In the genomic region with DNA sequence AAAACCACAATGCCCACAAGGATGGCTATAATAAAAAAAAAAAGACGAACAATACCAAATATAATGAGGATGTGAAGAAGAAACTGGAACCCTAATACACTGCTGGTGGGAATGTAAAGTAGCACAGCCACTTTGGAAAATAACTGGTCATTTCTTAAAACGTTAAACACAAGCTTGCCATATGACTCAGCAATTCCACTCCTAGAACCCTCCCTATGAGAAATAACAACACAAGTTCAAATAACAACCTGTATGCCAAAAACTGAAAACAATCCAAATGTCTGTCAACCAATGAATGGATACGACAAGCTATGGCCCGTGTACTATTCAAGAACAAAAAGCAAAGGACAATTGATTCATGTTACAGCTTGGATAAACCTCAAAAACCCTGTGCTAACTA, we compare ENCODE assay signal across 12 cellular contexts. TPM values are rescaled to one million over a fixed set of nuclear protein-coding genes. Genes with fewer than 3 reads are reported as not detected.
DNase-seq lines count a peak whose midpoint lies in the region; ATAC-seq, FAIRE-seq and TF ChIP-seq lines count a peak whose summit lies in the region.
"Had no signal": no experiment of that assay in that cellular context is flagged by ENCODE, and none has a peak within 500 bp of the region (broad histone marks: within the 10 kb centered on the region; RNA-seq: fewer than 3 reads in every experiment).

No MANE protein-coding gene starts in this region.

- RAD21 ChIA-PET in GM12878 (lab: Charles Lee; ENCODE audit: unreplicated experiment) = interaction anchor here (0.9 to 1.3 kb wide), 4 partner anchors 11 to 36 kb away, joined by 3 to 5 read pairs (median 4); partner anchors contain the start of gene MALT1

- no peak overlapping the region for H2BK5ac ChIP-seq in mesenchymal stem cell (ENCODE audit: low read depth, low read length, poor library complexity, severe bottlenecking)

- WGBS in GM12878 (ENCODE audit: insufficient coverage, insufficient replicate concordance, low lambda C conversion rate, missing lambda C conversion rate) = 51% methylated on average over 4 of the region's 4 CpGs
- 44% methylated on average over 3 of the region's 4 CpGs for WGBS in mesenchymal stem cell

- no peak overlapping the region for H2AK5ac ChIP-seq in mesenchymal stem cell (ENCODE audit: low read length, severe bottlenecking)

- CTCF ChIA-PET in GM12878 (lab: Yijun Ruan, JAX) = interaction anchor here (1.0 to 1.5 kb wide), 3 partner anchors 9 to 22 kb away, joined by 3 to 4 read pairs (median 3); no protein-coding TSS in a partner anchor
- CTCF ChIA-PET in HEK293T (lab: Yijun Ruan, JAX) = no interaction called here

- POLR2A ChIA-PET in GM12878 (lab: Charles Lee) = interaction anchor here (0.9 to 3.2 kb wide), 4 partner anchors 10 to 91 kb away, joined by 3 to 11 read pairs (median 4); no protein-coding TSS in a partner anchor
- POLR2A ChIA-PET in HEK293T (lab: Yijun Ruan, JAX) = interaction anchor here (1.2 kb wide), 1 partner anchor 35 kb away, joined by 3 read pairs; the partner anchor contains the start of gene MALT1

- H2AFZ ChIP-seq in GM12878 (ENCODE audit: control insufficient read depth, low read depth, low read length) (no peak overlapping the region), mesenchymal stem cell (ENCODE audit: low read depth, low read length) (no peak overlapping the region)

- H4K91ac ChIP-seq in mesenchymal stem cell (ENCODE audit: low read length) = no peak overlapping the region

- H3K79me1 ChIP-seq in mesenchymal stem cell (replicated peaks; ENCODE audit: low read length, poor library complexity, severe bottlenecking) = no peaks in the 10 kb centered on the region

- H2BK12ac ChIP-seq in mesenchymal stem cell (ENCODE audit: low read length in 2 of 2) = no peak overlapping the region

- FAIRE-seq in GM12878 (lab: Jason Lieb, UNC) = no peak
- FAIRE-seq: pancreas had no signal

- H3K27me3 ChIP-seq in GM12878 (replicated peaks in 1 of 2; ENCODE audit: control insufficient read depth in 2 of 2, insufficient read depth in 2 of 2, low read length in 1 of 2) = no peaks in the 10 kb centered on the region
- H3K27me3 ChIP-seq in mesenchymal stem cell (ENCODE audit: control insufficient read depth in 1 of 2, insufficient read depth in 1 of 2, low read length in 2 of 2) = no peaks in the 10 kb centered on the region
- H3K27me3 ChIP-seq: pancreas, upper lobe of right lung had no signal

- no peak overlapping the region; the same call in 1 of the 2 replicates for H3K4me2 ChIP-seq in GM12878 (ENCODE audit: control insufficient read depth, insufficient read depth)
- H3K4me2 ChIP-seq in mesenchymal stem cell (ENCODE audit: low read length, poor library complexity, severe bottlenecking) = no peak overlapping the region

- H4K8ac ChIP-seq in mesenchymal stem cell (ENCODE audit: low read length) = no peak overlapping the region

- H3K18ac ChIP-seq in mesenchymal stem cell (ENCODE audit: low read depth in 1 of 2, low read length in 2 of 2) = no peak overlapping the region

- no TSS peak for BruUV-seq in GM12878 (replicated peaks; lab: Mats Ljungman, UMichigan)

- DNase-seq in AG10803 (ENCODE audit: low read depth) (peak; percentile 61), HT1080 (ENCODE audit: low read depth) (peak; percentile 61), GM12878 (ENCODE audit: low read depth, low spot score) (peak; percentile 38), mesenchymal stem cell (peak; percentile 48), HEK293T (ENCODE audit: extremely low spot score) (no peak), MV-4-11 (lab: John Stamatoyannopoulos, UW) (no peak), activated gamma-delta T cell treated with Interleukin-2 at 50 U/mL for 16 hours (no peak)
- DNase-seq: activated naive CD4-positive, alpha-beta T cell treated with anti-CD3 and anti-CD28 coated beads, Interleukin-2, amount 50 U/mL, for 16 hours; NCI-H2227 treated with DMSO at 0.1 percent for 48 hours; pancreas; upper lobe of right lung had no signal

- ATAC-seq in GM12878 = peak; percentile 32
- no peak for ATAC-seq in GM21528 (IDR thresholded peaks at IDR 0.05; ENCODE audit: low FRiP score, unreplicated experiment)
- ATAC-seq: pancreas, upper lobe of right lung had no signal

- H3K4me1 ChIP-seq in GM12878 (ENCODE audit: control insufficient read depth, insufficient read depth, low read length) (peaks cover 61% of the 10 kb centered on the region), mesenchymal stem cell (ENCODE audit: control insufficient read depth, insufficient read depth, low read depth, low read length) (peaks cover 16% of the 10 kb centered on the region)
- H3K4me1 ChIP-seq: pancreas, upper lobe of right lung had no signal

- no peak overlapping the region for H3K9ac ChIP-seq in GM12878 (ENCODE audit: control insufficient read depth, insufficient read depth, low read length)
- H3K9ac ChIP-seq in mesenchymal stem cell (ENCODE audit: low read length) = no peak overlapping the region

- no peaks in the 10 kb centered on the region for H3K36me3 ChIP-seq in GM12878 (ENCODE audit: control insufficient read depth in 2 of 2, insufficient read depth in 2 of 2, low read length in 1 of 2)
- H3K36me3 ChIP-seq in mesenchymal stem cell (ENCODE audit: control insufficient read depth in 1 of 2, insufficient read depth in 2 of 2, low read depth in 1 of 2, low read length in 2 of 2) = no peaks in the 10 kb centered on the region
- H3K36me3 ChIP-seq: pancreas, upper lobe of right lung had no signal

- peaks cover 4% of the 10 kb centered on the region; the same call in 2 of the 3 replicates for H3K9me3 ChIP-seq in GM12878 (replicated peaks; ENCODE audit: control insufficient read depth, insufficient read depth, low read length)
- H3K9me3 ChIP-seq in mesenchymal stem cell (ENCODE audit: control insufficient read depth, low read length) = no peaks in the 10 kb centered on the region
- H3K9me3 ChIP-seq: pancreas, upper lobe of right lung had no signal

- SMC1A ChIA-PET in GM12878 (lab: Charles Lee; ENCODE audit: uncharacterized antibody, unreplicated experiment) = interaction anchor here (0.7 to 2.3 kb wide), 11 partner anchors 8 to 1327 kb away, joined by 3 to 7 read pairs (median 4); no protein-coding TSS in a partner anchor

- H2BK15ac ChIP-seq in mesenchymal stem cell (ENCODE audit: low read depth, poor library complexity, severe bottlenecking) = no peak overlapping the region

- H4K20me1 ChIP-seq in GM12878 (ENCODE audit: control insufficient read depth, insufficient read depth) = no peaks in the 10 kb centered on the region

- in situ Hi-C loops in GM12878 (cut with MboI) = no loop called here

- intact Hi-C loops in GM12878 (cut with micrococcal nuclease; ENCODE audit: unreplicated experiment) = loop anchor here (1.0 to 2.0 kb wide), 2 partner anchors 17 to 21 kb away; no protein-coding TSS in a partner anchor

- no peak overlapping the region for H2BK120ac ChIP-seq in mesenchymal stem cell (ENCODE audit: low read depth, low read length)

- H3K79me2 ChIP-seq in GM12878 (ENCODE audit: control insufficient read depth, insufficient read depth, low read length) = no peaks in the 10 kb centered on the region

- no peak overlapping the region for H3K4ac ChIP-seq in mesenchymal stem cell (ENCODE audit: low read depth in 1 of 2, low read length in 2 of 2)

- no peak overlapping the region for H3K14ac ChIP-seq in mesenchymal stem cell (ENCODE audit: low read length in 2 of 2)

- no peak for TF ChIP-seq POLR2A in GM12878 (IDR thresholded peaks at IDR 0.05; ENCODE audit: low read depth, low read length)

- TF ChIP-seq CTCF in AG10803 (conservative IDR thresholded peaks at IDR 0.05; ENCODE audit: low read length) (0 out of 2 replicates have a peak, but pooled peaks have one; percentile 8), GM12878 (IDR thresholded peaks at IDR 0.05 in 2 of 3, conservative IDR thresholded peaks at IDR 0.05 in 1 of 3; ENCODE audit: control insufficient read depth in 2 of 3, extremely low read depth in 1 of 3, insufficient read depth in 1 of 3, low read depth in 3 of 3, low read length in 3 of 3) (no peak)

- H3K27ac ChIP-seq in GM12878 (ENCODE audit: control insufficient read depth, insufficient read depth) (peak overlapping the region; percentile 16; the same call in 1 of the 2 replicates), mesenchymal stem cell (ENCODE audit: low read length, poor library complexity, severe bottlenecking) (no peak overlapping the region)
- H3K27ac ChIP-seq: pancreas, upper lobe of right lung had no signal

- H3K4me3 ChIP-seq in AG10803 (ENCODE audit: low read length) = no peak overlapping the region
- no peak overlapping the region for H3K4me3 ChIP-seq in GM12878
- H3K4me3 ChIP-seq in mesenchymal stem cell (ENCODE audit: insufficient read depth in 1 of 2, low read depth in 1 of 2, low read length in 2 of 2) = no peak overlapping the region
- H3K4me3 ChIP-seq: pancreas, upper lobe of right lung had no signal

- TF ChIP-seq RAD21 in GM12878 (IDR thresholded peaks at IDR 0.05; ENCODE audit: insufficient read depth, low read depth, low read length) = no peak

- no peak for TF ChIP-seq EP300 in GM12878 (IDR thresholded peaks at IDR 0.05; ENCODE audit: borderline replicate concordance in 1 of 2, control insufficient read depth in 1 of 2, low read depth in 2 of 2, low read length in 2 of 2)

- no peak overlapping the region for H3K23ac ChIP-seq in mesenchymal stem cell (ENCODE audit: low read length in 2 of 2)

RNA-seq across cellular contexts. Expression of gene ALPK2, which starts 7.0 kb away (rescaled TPM):
- 7.7 and 8.9 TPM in 2 replicates for total RNA-seq in HT1080 (2014; rRNA removed; shearing (Covaris generic))
- polyA plus RNA-seq in HT1080 (2015; cell fraction: cytosol; rRNA removed) = 3.7 and 4.9 TPM in 2 replicates
- polyA plus RNA-seq in HT1080 (2015; cell fraction: nucleus; rRNA removed) = 21.5 and 24.0 TPM in 2 replicates
- 28.8 and 29.7 TPM in 2 replicates for total RNA-seq in GM12878 (2013; cell fraction: nucleolus; rRNA removed)
- total RNA-seq in GM12878 (2014; rRNA removed) (4.5 and 5.8 TPM in 2 replicates), GM12878 (2014; rRNA removed; fragmentation: Illumina TruSeq; extraction: Trizol) (8.1 and 8.5 TPM in 2 replicates), GM12878 (2021) (4.3 and 5.1 TPM in 2 replicates)
- 2.5 TPM for polyA plus RNA-seq in GM12878 (2011; ENCODE audit: low read depth)
- polyA plus RNA-seq in GM12878 (2011; rRNA removed) (27.4 and 36.5 TPM in 2 replicates), GM12878 (2014; fragmentation: Illumina TruSeq; extraction: Trizol) (4.8 and 4.9 TPM in 2 replicates), GM12878 (2014; fragmentation: Nextera tagmentation; extraction: Ambion mirVana) (1 to 10 TPM; 1.6 to 1.8 TPM), GM12878 (2014; rRNA removed) (3.4 TPM in 2 replicates), GM12878 (2016; fragmentation: Nextera tagmentation; extraction: Ambion mirVana) (1 to 10 TPM; 5.1 to 6.0 TPM)
- 14.0 TPM in 2 replicates for polyA plus RNA-seq in GM12878 (2011; cell fraction: cytosol; rRNA removed)
- 68.7 and 99.5 TPM in 2 replicates for polyA plus RNA-seq in GM12878 (2011; cell fraction: nucleus; rRNA removed)
- 2.4 and 3.8 TPM in 2 replicates for polyA plus RNA-seq in GM12878 (2012)
- 53.4 and 56.6 TPM in 2 replicates for polyA minus RNA-seq in GM12878 (2011; rRNA and poly(A)+ RNA removed)
- 10.0 and 12.4 TPM in 2 replicates for polyA minus RNA-seq in GM12878 (2011; cell fraction: cytosol; rRNA and poly(A)+ RNA removed)
- polyA minus RNA-seq in GM12878 (2011; cell fraction: nucleus; rRNA and poly(A)+ RNA removed) = 96.9 and 97.0 TPM in 2 replicates
- 7.2 TPM for polyA plus RNA-seq in mesenchymal stem cell (2013, experiment 1 of 2)
- polyA plus RNA-seq in mesenchymal stem cell (2013, experiment 2 of 2) = 7.0 TPM

RNA-seq across cellular contexts. Expression of gene MALT1, which starts 35.4 kb away (rescaled TPM):
- 27.8 and 34.9 TPM in 2 replicates for total RNA-seq in HT1080 (2014; rRNA removed; shearing (Covaris generic))
- polyA plus RNA-seq in HT1080 (2015; cell fraction: cytosol; rRNA removed) = 19.4 and 20.7 TPM in 2 replicates
- polyA plus RNA-seq in HT1080 (2015; cell fraction: nucleus; rRNA removed) = 43.2 and 50.8 TPM in 2 replicates
- total RNA-seq in GM12878 (2013; cell fraction: nucleolus; rRNA removed) = 326 and 345 TPM in 2 replicates
- total RNA-seq in GM12878 (2014; rRNA removed) = 61.5 and 79.2 TPM in 2 replicates
- total RNA-seq in GM12878 (2014; rRNA removed; fragmentation: Illumina TruSeq; extraction: Trizol) = 65.8 and 71.2 TPM in 2 replicates
- total RNA-seq in GM12878 (2021) = 49.8 and 50.6 TPM in 2 replicates
- 19.6 TPM for polyA plus RNA-seq in GM12878 (2011; ENCODE audit: low read depth)
- polyA plus RNA-seq in GM12878 (2011; rRNA removed) = 126 and 179 TPM in 2 replicates
- polyA plus RNA-seq in GM12878 (2011; cell fraction: cytosol; rRNA removed) = 40.3 and 53.0 TPM in 2 replicates
- polyA plus RNA-seq in GM12878 (2011; cell fraction: nucleus; rRNA removed) = 145 and 211 TPM in 2 replicates
- polyA plus RNA-seq in GM12878 (2012) = 25.7 and 45.2 TPM in 2 replicates
- 54.2 and 67.3 TPM in 2 replicates for polyA plus RNA-seq in GM12878 (2014; fragmentation: Illumina TruSeq; extraction: Trizol)
- 10 to 100 TPM; 17.6 to 32.5 TPM for polyA plus RNA-seq in GM12878 (2014; fragmentation: Nextera tagmentation; extraction: Ambion mirVana)
- polyA plus RNA-seq in GM12878 (2014; rRNA removed) = 33.9 and 40.3 TPM in 2 replicates
- 10 to 100 TPM; 32.5 to 37.2 TPM for polyA plus RNA-seq in GM12878 (2016; fragmentation: Nextera tagmentation; extraction: Ambion mirVana)
- 83.9 and 129 TPM in 2 replicates for polyA minus RNA-seq in GM12878 (2011; rRNA and poly(A)+ RNA removed)
- 28.5 and 42.0 TPM in 2 replicates for polyA minus RNA-seq in GM12878 (2011; cell fraction: cytosol; rRNA and poly(A)+ RNA removed)
- 66.7 and 73.4 TPM in 2 replicates for polyA minus RNA-seq in GM12878 (2011; cell fraction: nucleus; rRNA and poly(A)+ RNA removed)
- polyA plus RNA-seq in mesenchymal stem cell (2013, experiment 1 of 2) = 6.1 TPM
- polyA plus RNA-seq in mesenchymal stem cell (2013, experiment 2 of 2) = 6.3 TPM

Comparison
In these comparisons a context has a peak if more than half of its experiments do, and no peak if none do; other contexts are left out.
1. DNase-seq: peak in AG10803 (single experiment), HT1080 (single experiment), GM12878 (single experiment) and mesenchymal stem cell (single experiment); none in HEK293T (single experiment), MV-4-11 (single experiment) and activated gamma-delta T cell treated with Interleukin-2 at 50 U/mL for 16 hours (single experiment).